ENCODE assay signal across 30 cellular contexts in genomic region chr12:6883252-6883651, GRCh38.
"Had no signal": no experiment of that assay in that cellular context is flagged by ENCODE, and none has a peak within 500 bp of the region (broad histone marks: within the 10 kb centered on the region; RNA-seq: fewer than 3 reads in every experiment).

No MANE protein-coding gene starts in this region.

- H3K4me2 ChIP-seq: smooth muscle cell had no signal

- H3K9me3 Mint-ChIP-seq: naive thymus-derived CD8-positive, alpha-beta T cell; natural killer cell treated with Interleukin-12 subunit alpha and Interleukin-12 subunit beta and Interleukin-15 and Interleukin-18, amount 100 ng/mL, for 72 hours; nephron progenitor cell; neural crest cell; stimulated activated memory B cell treated with anti-CD40 and anti-IgM and Interleukin-4, amounts not matched to agents 10 μg/mL and 1 μg/mL and 100 μg/mL, for 72 hours; stimulated activated naive CD8-positive, alpha-beta T cell treated with anti-CD3 and anti-CD28 coated beads, Interleukin-15, amount 100 ng/mL, for 72 hours; type B pancreatic cell had no signal

- H3K27ac Mint-ChIP-seq: natural killer cell treated with Interleukin-12 subunit alpha and Interleukin-12 subunit beta and Interleukin-15 and Interleukin-18, amount 100 ng/mL, for 72 hours; nephron progenitor cell; progenitor cell of endocrine pancreas; stimulated activated memory B cell treated with anti-CD40 and anti-IgM and Interleukin-4, amounts not matched to agents 10 μg/mL and 1 μg/mL and 100 μg/mL, for 72 hours; stimulated activated naive CD8-positive, alpha-beta T cell treated with anti-CD3 and anti-CD28 coated beads, Interleukin-15, amount 100 ng/mL, for 72 hours; type B pancreatic cell had no signal

- H3K36me3 ChIP-seq: pancreas, transverse colon, uterus had no signal

- H3K4me1 ChIP-seq: psoas muscle, suprapubic skin, testis, tibial artery, uterus had no signal

- H3K27ac ChIP-seq: neutrophil, pancreas, psoas muscle, skin epidermis, spleen, suprapubic skin, testis, tibial artery, transverse colon, upper lobe of right lung, uterus had no signal

- H3K27me3 Mint-ChIP-seq: naive thymus-derived CD8-positive, alpha-beta T cell; natural killer cell treated with Interleukin-12 subunit alpha and Interleukin-12 subunit beta and Interleukin-15 and Interleukin-18, amount 100 ng/mL, for 72 hours; progenitor cell of endocrine pancreas; stimulated activated memory B cell treated with anti-CD40 and anti-IgM and Interleukin-4, amounts not matched to agents 10 μg/mL and 1 μg/mL and 100 μg/mL, for 72 hours; stimulated activated naive CD8-positive, alpha-beta T cell treated with anti-CD3 and anti-CD28 coated beads, Interleukin-15, amount 100 ng/mL, for 72 hours; type B pancreatic cell had no signal

- H3K4me1 Mint-ChIP-seq: stimulated activated memory B cell treated with anti-CD40 and anti-IgM and Interleukin-4, amounts not matched to agents 10 μg/mL and 1 μg/mL and 100 μg/mL, for 72 hours; stimulated activated naive CD8-positive, alpha-beta T cell treated with anti-CD3 and anti-CD28 coated beads, Interleukin-15, amount 100 ng/mL, for 72 hours had no signal

- H3K9me3 ChIP-seq: neutrophil, pancreas, psoas muscle, spleen, suprapubic skin, testis, tibial artery, transverse colon, upper lobe of right lung, uterus had no signal

- DNase-seq: naive thymus-derived CD8-positive, alpha-beta T cell; nephron progenitor cell; nucleus accumbens; pancreas; psoas muscle; right cardiac atrium; spleen; stimulated activated CD4-positive, alpha-beta T cell treated with anti-CD3 and anti-CD28 coated beads, Interleukin-12 subunit alpha, Interleukin-12 subunit beta, amount 100 ng/mL, for 4 hours; stimulated activated CD4-positive, alpha-beta T cell treated with anti-CD3 and anti-CD28 coated beads, Interleukin-1b, Interleukin-23, amount 100 ng/mL, for 48 hours; stimulated activated CD4-positive, alpha-beta T cell treated with anti-CD3 and anti-CD28 coated beads, Interleukin-4, amount 100 ng/mL, for 1 hour; stimulated activated CD4-positive, alpha-beta T cell treated with anti-CD3 and anti-CD28 coated beads, Interleukin-4, amount 100 ng/mL, for 4 hours; stimulated activated CD8-positive, alpha-beta memory T cell treated with anti-CD3 and anti-CD28 coated beads, Interleukin-4, amount 100 ng/mL, for 48 hours; stimulated activated naive CD4-positive, alpha-beta T cell; stimulated activated naive CD8-positive, alpha-beta T cell treated with anti-CD3 and anti-CD28 coated beads, Interleukin-15, amount 100 ng/mL, for 72 hours; stimulated activated naive CD8-positive, alpha-beta T cell treated with anti-CD3 and anti-CD28 coated beads, Interleukin-15, Interleukin-2, amounts not matched to agents 100 U/mL and 50 U/mL, for 24 hours; substantia nigra; testis; tibial artery; transverse colon; upper lobe of right lung; uterus had no signal

- H3K27me3 ChIP-seq: neutrophil, pancreas, spleen, suprapubic skin, testis, tibial artery, transverse colon, upper lobe of right lung, uterus had no signal

- H3K36me3 Mint-ChIP-seq: stimulated activated memory B cell treated with anti-CD40 and anti-IgM and Interleukin-4, amounts not matched to agents 10 μg/mL and 1 μg/mL and 100 μg/mL, for 72 hours had no signal

- H3K4me3 ChIP-seq: pancreas, psoas muscle, skin epidermis, smooth muscle cell, spleen, suprapubic skin, testis, tibial artery, transverse colon, upper lobe of right lung, uterus had no signal

- H3K4me3 Mint-ChIP-seq: naive thymus-derived CD8-positive, alpha-beta T cell; natural killer cell treated with Interleukin-12 subunit alpha and Interleukin-12 subunit beta and Interleukin-15 and Interleukin-18, amount 100 ng/mL, for 72 hours; nephron progenitor cell; neural crest cell; stimulated activated memory B cell treated with anti-CD40 and anti-IgM and Interleukin-4, amounts not matched to agents 10 μg/mL and 1 μg/mL and 100 μg/mL, for 72 hours; stimulated activated naive CD8-positive, alpha-beta T cell treated with anti-CD3 and anti-CD28 coated beads, Interleukin-15, amount 100 ng/mL, for 72 hours; type B pancreatic cell had no signal
